Comparison of ENCODE assay signal across 8 cellular contexts in the genomic region with DNA sequence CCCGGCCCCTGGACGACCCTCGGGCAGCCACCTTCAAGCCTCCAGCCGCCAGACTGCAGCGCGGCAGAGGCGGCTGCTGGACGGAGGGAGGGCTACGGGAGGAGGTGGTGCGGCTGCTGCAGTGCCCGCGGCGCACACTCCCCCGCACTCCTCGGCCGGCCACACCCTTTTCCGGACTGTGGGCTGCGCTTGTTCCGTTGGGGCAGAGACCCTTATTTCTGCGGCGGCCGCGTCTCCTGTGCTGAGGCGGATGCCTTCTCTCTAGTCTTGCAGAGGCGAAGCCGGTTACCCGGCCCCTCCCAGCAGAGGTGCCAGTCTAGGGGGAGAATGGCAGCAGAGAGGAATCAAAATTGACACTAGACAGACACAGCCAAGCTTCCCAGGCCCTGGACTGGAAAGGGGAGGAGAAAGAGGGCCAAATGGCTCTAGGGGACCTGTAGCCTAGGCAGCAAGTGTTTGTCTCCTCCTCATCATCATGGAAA. TPM values are rescaled to one million over a fixed set of nuclear protein-coding genes. Genes with fewer than 3 reads are reported as not detected.
DNase-seq lines count a peak whose midpoint lies in the region; ATAC-seq, FAIRE-seq and TF ChIP-seq lines count a peak whose summit lies in the region.

No MANE protein-coding gene starts in this region.

- peak overlapping the region; percentile 72 for H2AFZ ChIP-seq in MM.1S (ENCODE audit: low read length)
- no peak overlapping the region for H2AFZ ChIP-seq in HepG2 (ENCODE audit: low read length)

- no peak for TF ChIP-seq RAD21 in HepG2 (CRISPR knock-in tag; IDR thresholded peaks at IDR 0.05)

- H4K20me1 ChIP-seq in MM.1S (ENCODE audit: insufficient read depth, low read length) (no peaks in the 10 kb centered on the region), HepG2 (ENCODE audit: insufficient read depth, low read length) (no peaks in the 10 kb centered on the region)

- H3K36me3 ChIP-seq in MM.1S (replicated peaks; ENCODE audit: insufficient read depth, low read length) (0 out of 2 replicates have a peak, but pooled peaks cover 11% of the 10 kb centered on the region), HepG2 (replicated peaks in 1 of 2; ENCODE audit: control insufficient read depth in 1 of 2, insufficient read depth in 2 of 2, low read length in 2 of 2) (peaks cover 16 to 37% of the 10 kb centered on the region in 2 experiments)

- TF ChIP-seq CTCF in AG09309 (IDR thresholded peaks at IDR 0.05; ENCODE audit: control insufficient read depth, insufficient read depth, low read depth, low read length, missing control alignments) (no peak), MM.1S (IDR thresholded peaks at IDR 0.05; ENCODE audit: low read length) (no peak), chondrocyte (IDR thresholded peaks at IDR 0.05) (no peak), HepG2 (CRISPR knock-in tag; IDR thresholded peaks at IDR 0.05) (no peak; the same call in 1 of the 2 replicates)

- H3K79me2 ChIP-seq in MM.1S (ENCODE audit: low read length): peaks cover 32% of the 10 kb centered on the region
- H3K79me2 ChIP-seq in HepG2 (ENCODE audit: insufficient read depth, low read length): peaks cover 17% of the 10 kb centered on the region

- H3K4me1 Mint-ChIP-seq in chondrocyte (ENCODE audit: low read depth): peaks cover 42% of the 10 kb centered on the region

- FAIRE-seq in HepG2 (lab: Jason Lieb, UNC): no peak

- H3F3A ChIP-seq in MM.1S (ENCODE audit: insufficient read depth, low read length): peaks cover 23% of the 10 kb centered on the region

- WGBS in HepG2 (ENCODE audit: low lambda C conversion rate): 4% methylated on average over 19 of the region's 27 CpGs

- no peaks in the 10 kb centered on the region for H3K9me2 ChIP-seq in MM.1S (replicated peaks; ENCODE audit: insufficient read depth, low read length)

- in situ Hi-C loops in HepG2 (cut with HindIII; ENCODE audit: extremely low pct_ligation_motif_present, low pct_unique_long_range_greater_than_20kb): loop anchor here (5.0 kb wide), 1 partner anchor 58 kb away; a partner anchor contains a TSS

- DNase-seq in AG09309 (ENCODE audit: low read depth): no peak
- peak; percentile 44 for DNase-seq in GM19238 (ENCODE audit: insufficient read length, low spot score)
- peak; percentile 59 for DNase-seq in MM.1S
- peak; percentile 71 for DNase-seq in activated CD4-positive, CD25-positive, alpha-beta regulatory T cell treated with anti-CD3 and anti-CD28 coated beads, Interleukin-2, amount 50 U/mL, for 72 hours
- no peak for DNase-seq in chondrocyte (ENCODE audit: low spot score)
- no peak for DNase-seq in HepG2 (ENCODE audit: low spot score)
- peak; percentile 35 to 53 (median 38) for DNase-seq in stimulated activated CD4-positive, alpha-beta T cell treated with anti-CD3 and anti-CD28 coated beads, TNF-alpha, amount 100 ng/mL, for 4 hours (ENCODE audit: low read depth in 3 of 3)
- no peak for DNase-seq in DMS114 treated with DMSO at 0.1 percent for 48 hours (lab: John Stamatoyannopoulos, UW; ENCODE audit: unreplicated experiment)

- intact Hi-C loops in HepG2 (cut with micrococcal nuclease; ENCODE audit: unreplicated experiment): no loop called here

- POLR2A ChIA-PET in HepG2 (lab: Yijun Ruan, JAX): interaction anchor here (1.9 to 3.8 kb wide), 7 partner anchors 11 to 132 kb away, joined by 5 to 58 read pairs (median 30); a partner anchor contains a TSS

- peak overlapping the region; percentile 94 for H3K4me2 ChIP-seq in MM.1S (ENCODE audit: low read depth, low read length)
- peak overlapping the region; percentile 86 for H3K4me2 ChIP-seq in HepG2 (ENCODE audit: low read depth, low read length)

- H3K27ac Mint-ChIP-seq in chondrocyte (ENCODE audit: unreplicated experiment): peak overlapping the region; percentile 92

- H3K27me3 ChIP-seq in MM.1S (replicated peaks; ENCODE audit: insufficient read depth, low read length) (no peaks in the 10 kb centered on the region), HepG2 (ENCODE audit: control insufficient read depth in 1 of 2, insufficient read depth in 2 of 2, low read length in 2 of 2) (no peaks in the 10 kb centered on the region)

- H3K27me3 Mint-ChIP-seq in chondrocyte (ENCODE audit: low read depth): no peaks in the 10 kb centered on the region

- H3K9me3 Mint-ChIP-seq in chondrocyte (ENCODE audit: low read depth): no peaks in the 10 kb centered on the region

- no TSS peak for BruUV-seq in HepG2 (replicated peaks; lab: Mats Ljungman, UMichigan)

- H3K9me3 ChIP-seq in MM.1S (replicated peaks; ENCODE audit: insufficient read depth, low read length): no peaks in the 10 kb centered on the region
- no peaks in the 10 kb centered on the region for H3K9me3 ChIP-seq in HepG2 (ENCODE audit: low read length)

- H3K4me1 ChIP-seq in MM.1S (ENCODE audit: low read length) (peaks cover 13% of the 10 kb centered on the region), HepG2 (ENCODE audit: insufficient read depth, low read length) (peaks cover 50% of the 10 kb centered on the region)

- peaks cover 26% of the 10 kb centered on the region for H3K36me3 Mint-ChIP-seq in chondrocyte (ENCODE audit: low read depth)

- no peak for TF ChIP-seq POLR2A in HepG2 (IDR thresholded peaks at IDR 0.05; ENCODE audit: insufficient read depth in 1 of 2, low read depth in 2 of 2, low read length in 2 of 2)

- H3K27ac ChIP-seq in MM.1S (ENCODE audit: low read length): peak overlapping the region; percentile 28; the same call in 1 of the 2 replicates
- peak overlapping the region; percentile 57 for H3K27ac ChIP-seq in HepG2 (ENCODE audit: extremely low read length, insufficient read depth, low read length)

- H3K4me3 Mint-ChIP-seq in chondrocyte (ENCODE audit: unreplicated experiment): peak overlapping the region; percentile 99

- no peak for TF ChIP-seq EP300 in HepG2 (IDR thresholded peaks at IDR 0.05; ENCODE audit: low read depth in 2 of 2, low read length in 2 of 2)
- TF ChIP-seq EP300 in HepG2 (CRISPR knock-in tag; IDR thresholded peaks at IDR 0.05; ENCODE audit: borderline replicate concordance): no peak

- H3K9ac ChIP-seq in MM.1S (ENCODE audit: low read length) (peak overlapping the region; percentile 83; the same call in 1 of the 2 replicates), HepG2 (ENCODE audit: insufficient read depth, low read depth, low read length) (peak overlapping the region; percentile 80)

- peak; percentile 65 for ATAC-seq in HepG2

- peak overlapping the region; percentile 95 for H3K4me3 ChIP-seq in AG09309 (ENCODE audit: control insufficient read depth, low read depth, low read length)
- peak overlapping the region; percentile 93 for H3K4me3 ChIP-seq in MM.1S (ENCODE audit: low read length)
- H3K4me3 ChIP-seq in HepG2 (replicated peaks in 1 of 3; ENCODE audit: insufficient read depth in 1 of 3, low read depth in 2 of 3, low read length in 3 of 3): peak overlapping the region; percentile 72 to 89 (median 83)

- CTCF ChIA-PET in HepG2 (lab: Yijun Ruan, JAX; ENCODE audit: low intra/inter-chr PET ratio, low total read pairs): interaction anchor here (4.2 kb wide), 1 partner anchor 61 kb away, joined by 24 read pairs; a partner anchor contains a TSS

RNA-seq across cellular contexts. Expression of a gene that starts 1.2 kb away (rescaled TPM):
- 127 to 155 TPM (median 144 TPM) in 3 replicates for total RNA-seq in chondrocyte
- total RNA-seq in HepG2 (2016; rRNA removed; fragmentation: Illumina TruSeq; extraction: Trizol): 30.1 and 66.9 TPM in 2 replicates
- total RNA-seq in HepG2 (2016; cell fraction: cytosol; rRNA removed; fragmentation: Illumina TruSeq; extraction: Trizol; ENCODE audit: low read depth): 6.1 and 7.8 TPM in 2 replicates
- 27.6 and 70.9 TPM in 2 replicates for total RNA-seq in HepG2 (2016; cell fraction: insoluble cytoplasmic fraction; rRNA removed; fragmentation: Illumina TruSeq; extraction: Trizol)
- 12.4 and 14.5 TPM in 2 replicates for total RNA-seq in HepG2 (2016; cell fraction: membrane; rRNA removed; fragmentation: Illumina TruSeq; extraction: Trizol)
- total RNA-seq in HepG2 (2016; cell fraction: nucleus; rRNA removed; fragmentation: Illumina TruSeq; extraction: Trizol): 74.2 and 79.4 TPM in 2 replicates
- 71.0 and 80.1 TPM in 2 replicates for polyA plus RNA-seq in HepG2 (2011; rRNA removed)
- polyA plus RNA-seq in HepG2 (2011; cell fraction: cytosol; rRNA removed): 65.6 and 71.7 TPM in 2 replicates
- 144 and 146 TPM in 2 replicates for polyA plus RNA-seq in HepG2 (2011; cell fraction: nucleus; rRNA removed)
- polyA plus RNA-seq in HepG2 (2012): 27.6 and 29.6 TPM in 2 replicates
- polyA plus RNA-seq in HepG2 (2016; cell fraction: cytosol; fragmentation: Illumina TruSeq; extraction: Trizol; ENCODE audit: low read depth): 4.5 and 6.5 TPM in 2 replicates
- 22.5 and 29.6 TPM in 2 replicates for polyA plus RNA-seq in HepG2 (2016; cell fraction: insoluble cytoplasmic fraction; fragmentation: Illumina TruSeq; extraction: Trizol; ENCODE audit: low read depth)
- polyA plus RNA-seq in HepG2 (2016; cell fraction: membrane; fragmentation: Illumina TruSeq; extraction: Trizol; ENCODE audit: low read depth): 9.2 and 9.6 TPM in 2 replicates
- polyA plus RNA-seq in HepG2 (2016; cell fraction: nucleus; fragmentation: Illumina TruSeq; extraction: Trizol; ENCODE audit: insufficient read depth, low read depth): 105 and 109 TPM in 2 replicates
- polyA minus RNA-seq in HepG2 (2011; rRNA and poly(A)+ RNA removed; ENCODE audit: low replicate concordance): 191 and 267 TPM in 2 replicates
- 75.6 and 84.1 TPM in 2 replicates for polyA minus RNA-seq in HepG2 (2011; cell fraction: cytosol; rRNA and poly(A)+ RNA removed)
- polyA minus RNA-seq in HepG2 (2011; cell fraction: nucleus; rRNA and poly(A)+ RNA removed): 47.8 and 73.0 TPM in 2 replicates

RNA-seq across cellular contexts. Expression of a gene that starts 11.2 kb away (rescaled TPM):
- 5.0 to 11.2 TPM (median 8.0 TPM) in 3 replicates for total RNA-seq in chondrocyte
- total RNA-seq in HepG2 (2016; rRNA removed; fragmentation: Illumina TruSeq; extraction: Trizol): 1.9 and 2.3 TPM in 2 replicates
- 3.2 and 3.7 TPM in 2 replicates for total RNA-seq in HepG2 (2016; cell fraction: cytosol; rRNA removed; fragmentation: Illumina TruSeq; extraction: Trizol; ENCODE audit: low read depth)
- 1.6 and 2.5 TPM in 2 replicates for total RNA-seq in HepG2 (2016; cell fraction: insoluble cytoplasmic fraction; rRNA removed; fragmentation: Illumina TruSeq; extraction: Trizol)
- total RNA-seq in HepG2 (2016; cell fraction: membrane; rRNA removed; fragmentation: Illumina TruSeq; extraction: Trizol): 2.0 and 3.1 TPM in 2 replicates
- 2.9 and 4.3 TPM in 2 replicates for total RNA-seq in HepG2 (2016; cell fraction: nucleus; rRNA removed; fragmentation: Illumina TruSeq; extraction: Trizol)
- 0.70 and 0.98 TPM in 2 replicates for polyA plus RNA-seq in HepG2 (2011; rRNA removed)
- 0.58 and 0.59 TPM in 2 replicates for polyA plus RNA-seq in HepG2 (2011; cell fraction: cytosol; rRNA removed)
- 2.0 and 2.3 TPM in 2 replicates for polyA plus RNA-seq in HepG2 (2011; cell fraction: nucleus; rRNA removed)
- polyA plus RNA-seq in HepG2 (2012): 0.99 and 1.0 TPM in 2 replicates
- polyA plus RNA-seq in HepG2 (2016; cell fraction: cytosol; fragmentation: Illumina TruSeq; extraction: Trizol; ENCODE audit: low read depth): 0.17 and 0.23 TPM in 2 replicates
- polyA plus RNA-seq in HepG2 (2016; cell fraction: insoluble cytoplasmic fraction; fragmentation: Illumina TruSeq; extraction: Trizol; ENCODE audit: low read depth): 1.2 and 1.5 TPM in 2 replicates
- polyA plus RNA-seq in HepG2 (2016; cell fraction: membrane; fragmentation: Illumina TruSeq; extraction: Trizol; ENCODE audit: low read depth): 0.38 and 0.55 TPM in 2 replicates
- 2.3 and 2.8 TPM in 2 replicates for polyA plus RNA-seq in HepG2 (2016; cell fraction: nucleus; fragmentation: Illumina TruSeq; extraction: Trizol; ENCODE audit: insufficient read depth, low read depth)
- polyA minus RNA-seq in HepG2 (2011; rRNA and poly(A)+ RNA removed; ENCODE audit: low replicate concordance): 5.6 and 16.3 TPM in 2 replicates
- 1.8 and 2.6 TPM in 2 replicates for polyA minus RNA-seq in HepG2 (2011; cell fraction: cytosol; rRNA and poly(A)+ RNA removed)
- 8.6 and 8.8 TPM in 2 replicates for polyA minus RNA-seq in HepG2 (2011; cell fraction: nucleus; rRNA and poly(A)+ RNA removed)

RNA-seq across cellular contexts. Expression of a gene that starts 12.8 kb away (rescaled TPM):
- total RNA-seq in chondrocyte (2,552 to 3,030 TPM (median 2,631 TPM) in 3 replicates), HepG2 (2016; rRNA removed; fragmentation: Illumina TruSeq; extraction: Trizol) (4,012 and 4,443 TPM in 2 replicates)
- total RNA-seq in HepG2 (2016; cell fraction: cytosol; rRNA removed; fragmentation: Illumina TruSeq; extraction: Trizol; ENCODE audit: low read depth): 4,595 and 4,984 TPM in 2 replicates
- 3,905 and 4,309 TPM in 2 replicates for total RNA-seq in HepG2 (2016; cell fraction: insoluble cytoplasmic fraction; rRNA removed; fragmentation: Illumina TruSeq; extraction: Trizol)
- total RNA-seq in HepG2 (2016; cell fraction: membrane; rRNA removed; fragmentation: Illumina TruSeq; extraction: Trizol): 8,921 and 9,031 TPM in 2 replicates
- total RNA-seq in HepG2 (2016; cell fraction: nucleus; rRNA removed; fragmentation: Illumina TruSeq; extraction: Trizol): 1,404 and 1,661 TPM in 2 replicates
- polyA plus RNA-seq in HepG2 (2011; rRNA removed): 6,595 and 7,670 TPM in 2 replicates
- 10,426 and 10,610 TPM in 2 replicates for polyA plus RNA-seq in HepG2 (2011; cell fraction: cytosol; rRNA removed)
- 2,744 and 3,913 TPM in 2 replicates for polyA plus RNA-seq in HepG2 (2011; cell fraction: nucleus; rRNA removed)
- 6,590 and 7,439 TPM in 2 replicates for polyA plus RNA-seq in HepG2 (2012)
- polyA plus RNA-seq in HepG2 (2016; cell fraction: cytosol; fragmentation: Illumina TruSeq; extraction: Trizol; ENCODE audit: low read depth): 4,736 and 5,581 TPM in 2 replicates
- polyA plus RNA-seq in HepG2 (2016; cell fraction: insoluble cytoplasmic fraction; fragmentation: Illumina TruSeq; extraction: Trizol; ENCODE audit: low read depth): 3,730 and 4,210 TPM in 2 replicates
- polyA plus RNA-seq in HepG2 (2016; cell fraction: membrane; fragmentation: Illumina TruSeq; extraction: Trizol; ENCODE audit: low read depth): 7,715 and 8,246 TPM in 2 replicates
- 2,380 and 2,524 TPM in 2 replicates for polyA plus RNA-seq in HepG2 (2016; cell fraction: nucleus; fragmentation: Illumina TruSeq; extraction: Trizol; ENCODE audit: insufficient read depth, low read depth)
- polyA minus RNA-seq in HepG2 (2011; rRNA and poly(A)+ RNA removed; ENCODE audit: low replicate concordance): 1,172 and 2,100 TPM in 2 replicates
- 821 and 951 TPM in 2 replicates for polyA minus RNA-seq in HepG2 (2011; cell fraction: cytosol; rRNA and poly(A)+ RNA removed)
- polyA minus RNA-seq in HepG2 (2011; cell fraction: nucleus; rRNA and poly(A)+ RNA removed): 395 and 501 TPM in 2 replicates

RNA-seq across cellular contexts. Expression of a gene that starts 23.1 kb away (rescaled TPM):
- total RNA-seq in chondrocyte (70.5 to 79.7 TPM (median 75.2 TPM) in 3 replicates), HepG2 (2016; rRNA removed; fragmentation: Illumina TruSeq; extraction: Trizol) (75.7 and 76.5 TPM in 2 replicates)
- total RNA-seq in HepG2 (2016; cell fraction: cytosol; rRNA removed; fragmentation: Illumina TruSeq; extraction: Trizol; ENCODE audit: low read depth): 325 and 392 TPM in 2 replicates
- total RNA-seq in HepG2 (2016; cell fraction: insoluble cytoplasmic fraction; rRNA removed; fragmentation: Illumina TruSeq; extraction: Trizol): 64.5 and 75.8 TPM in 2 replicates
- 194 and 230 TPM in 2 replicates for total RNA-seq in HepG2 (2016; cell fraction: membrane; rRNA removed; fragmentation: Illumina TruSeq; extraction: Trizol)
- total RNA-seq in HepG2 (2016; cell fraction: nucleus; rRNA removed; fragmentation: Illumina TruSeq; extraction: Trizol): 25.1 and 31.8 TPM in 2 replicates
- polyA plus RNA-seq in HepG2 (2011; rRNA removed): 81.4 and 88.7 TPM in 2 replicates
- polyA plus RNA-seq in HepG2 (2011; cell fraction: cytosol; rRNA removed): 101 and 116 TPM in 2 replicates
- 53.0 and 71.7 TPM in 2 replicates for polyA plus RNA-seq in HepG2 (2011; cell fraction: nucleus; rRNA removed)
- polyA plus RNA-seq in HepG2 (2012): 71.1 and 77.9 TPM in 2 replicates
- polyA plus RNA-seq in HepG2 (2016; cell fraction: cytosol; fragmentation: Illumina TruSeq; extraction: Trizol; ENCODE audit: low read depth): 374 and 492 TPM in 2 replicates
- 78.1 and 85.3 TPM in 2 replicates for polyA plus RNA-seq in HepG2 (2016; cell fraction: insoluble cytoplasmic fraction; fragmentation: Illumina TruSeq; extraction: Trizol; ENCODE audit: low read depth)
- polyA plus RNA-seq in HepG2 (2016; cell fraction: membrane; fragmentation: Illumina TruSeq; extraction: Trizol; ENCODE audit: low read depth): 220 and 254 TPM in 2 replicates
- 77.1 and 86.6 TPM in 2 replicates for polyA plus RNA-seq in HepG2 (2016; cell fraction: nucleus; fragmentation: Illumina TruSeq; extraction: Trizol; ENCODE audit: insufficient read depth, low read depth)
- polyA minus RNA-seq in HepG2 (2011; rRNA and poly(A)+ RNA removed; ENCODE audit: low replicate concordance): 23.8 and 38.6 TPM in 2 replicates
- polyA minus RNA-seq in HepG2 (2011; cell fraction: cytosol; rRNA and poly(A)+ RNA removed): 16.8 and 20.3 TPM in 2 replicates
- polyA minus RNA-seq in HepG2 (2011; cell fraction: nucleus; rRNA and poly(A)+ RNA removed): 14.3 and 20.6 TPM in 2 replicates

RNA-seq across cellular contexts. Expression of a gene that starts 24.9 kb away (rescaled TPM):
- 59.8 to 87.1 TPM (median 65.1 TPM) in 3 replicates for total RNA-seq in chondrocyte
- 240 and 281 TPM in 2 replicates for total RNA-seq in HepG2 (2016; rRNA removed; fragmentation: Illumina TruSeq; extraction: Trizol)
- 34.6 and 38.4 TPM in 2 replicates for total RNA-seq in HepG2 (2016; cell fraction: cytosol; rRNA removed; fragmentation: Illumina TruSeq; extraction: Trizol; ENCODE audit: low read depth)
- total RNA-seq in HepG2 (2016; cell fraction: insoluble cytoplasmic fraction; rRNA removed; fragmentation: Illumina TruSeq; extraction: Trizol): 238 and 272 TPM in 2 replicates
- total RNA-seq in HepG2 (2016; cell fraction: membrane; rRNA removed; fragmentation: Illumina TruSeq; extraction: Trizol): 70.8 and 76.3 TPM in 2 replicates
- total RNA-seq in HepG2 (2016; cell fraction: nucleus; rRNA removed; fragmentation: Illumina TruSeq; extraction: Trizol): 107 and 120 TPM in 2 replicates
- polyA plus RNA-seq in HepG2 (2011; rRNA removed): 115 and 147 TPM in 2 replicates
- 101 and 136 TPM in 2 replicates for polyA plus RNA-seq in HepG2 (2011; cell fraction: cytosol; rRNA removed)
- polyA plus RNA-seq in HepG2 (2011; cell fraction: nucleus; rRNA removed): 71.8 and 88.2 TPM in 2 replicates
- polyA plus RNA-seq in HepG2 (2012): 112 and 121 TPM in 2 replicates
- 42.2 and 43.3 TPM in 2 replicates for polyA plus RNA-seq in HepG2 (2016; cell fraction: cytosol; fragmentation: Illumina TruSeq; extraction: Trizol; ENCODE audit: low read depth)
- polyA plus RNA-seq in HepG2 (2016; cell fraction: insoluble cytoplasmic fraction; fragmentation: Illumina TruSeq; extraction: Trizol; ENCODE audit: low read depth): 357 and 380 TPM in 2 replicates
- 55.0 and 58.3 TPM in 2 replicates for polyA plus RNA-seq in HepG2 (2016; cell fraction: membrane; fragmentation: Illumina TruSeq; extraction: Trizol; ENCODE audit: low read depth)
- 190 and 200 TPM in 2 replicates for polyA plus RNA-seq in HepG2 (2016; cell fraction: nucleus; fragmentation: Illumina TruSeq; extraction: Trizol; ENCODE audit: insufficient read depth, low read depth)
- 51.1 and 143 TPM in 2 replicates for polyA minus RNA-seq in HepG2 (2011; rRNA and poly(A)+ RNA removed; ENCODE audit: low replicate concordance)
- 71.0 and 74.1 TPM in 2 replicates for polyA minus RNA-seq in HepG2 (2011; cell fraction: cytosol; rRNA and poly(A)+ RNA removed)
- 70.0 and 97.2 TPM in 2 replicates for polyA minus RNA-seq in HepG2 (2011; cell fraction: nucleus; rRNA and poly(A)+ RNA removed)

Comparison
In these comparisons a context has a peak if more than half of its experiments do, and no peak if none do; other contexts are left out.
1. DNase-seq: peak in GM19238 (single experiment), MM.1S (single experiment), activated CD4-positive, CD25-positive, alpha-beta regulatory T cell treated with anti-CD3 and anti-CD28 coated beads, Interleukin-2, amount 50 U/mL, for 72 hours (single experiment) and stimulated activated CD4-positive, alpha-beta T cell treated with anti-CD3 and anti-CD28 coated beads, TNF-alpha, amount 100 ng/mL, for 4 hours (3 of 3); none in AG09309 (single experiment), chondrocyte (single experiment), HepG2 (single experiment) and DMS114 treated with DMSO at 0.1 percent for 48 hours (single experiment).
2. Peak in every context shown above with its lines, with median percentiles within 50 percentile points of each other: H3K4me3 ChIP-seq.